8 cellular contexts compared by ENCODE assay signal in genomic region chr15:49046113-49046883, GRCh38. TPM values are rescaled to one million over a fixed set of nuclear protein-coding genes. Genes with fewer than 3 reads are reported as not detected.
A peak's percentile ranks its signal among the peaks of the same experiment; 100 is the strongest.
DNase-seq lines count a peak whose midpoint lies in the region; ATAC-seq and TF ChIP-seq lines count a peak whose summit lies in the region.

SECISBP2L (minus strand) TSS chr15:49046446; CDS start chr15:49046299, 147 bp downstream.

- H3K36me3 ChIP-seq in SU-DHL-6 (ENCODE audit: low read length) (no peaks in the 10 kb centered on the region), parathyroid adenoma (ENCODE audit: control insufficient read depth, insufficient read depth, low read length) (no peaks in the 10 kb centered on the region), tibial nerve (peaks cover 0 to 4% (median 0%) of the 10 kb centered on the region in 3 donors)

- H3K9me3 ChIP-seq in SU-DHL-6 (ENCODE audit: insufficient read depth, low read length) (no peaks in the 10 kb centered on the region), parathyroid adenoma (ENCODE audit: control insufficient read depth, low read length) (no peaks in the 10 kb centered on the region), tibial nerve (no peaks in the 10 kb centered on the region)

- H3K4me1 ChIP-seq in parathyroid adenoma (peaks cover 3% of the 10 kb centered on the region), tibial nerve (peaks cover 0 to 41% (median 16%) of the 10 kb centered on the region in 4 donors)

- peak within 1 kb of the TSS; percentile 71 for H2AFZ ChIP-seq in SU-DHL-6 (ENCODE audit: low read depth, low read length, severe bottlenecking)
- H2AFZ ChIP-seq in parathyroid adenoma, result peak within 1 kb of the TSS; percentile 93

- intact Hi-C loops in Right ventricle myocardium superior (cut with DNase I), result no loop called here

- H3K4me3 ChIP-seq in SU-DHL-6 (ENCODE audit: insufficient read depth, low read length, poor library complexity, severe bottlenecking) (peak within 1 kb of the TSS; percentile 86), parathyroid adenoma (ENCODE audit: low read depth, low read length) (peak within 1 kb of the TSS; percentile 96), tibial nerve (peak within 1 kb of the TSS; percentile 70 to 97 (median 87))

- H3K27ac ChIP-seq in SU-DHL-6 (ENCODE audit: low read depth, low read length), result no peak within 1 kb of the TSS
- H3K27ac ChIP-seq in parathyroid adenoma, result peak within 1 kb of the TSS; percentile 82
- peak within 1 kb of the TSS; percentile 84 to 95 (median 94) for H3K27ac ChIP-seq in tibial nerve

- H3F3A ChIP-seq in SU-DHL-6 (ENCODE audit: insufficient read depth), result peaks cover 16% of the 10 kb centered on the region

- peak within 1 kb of the TSS; percentile 72 for H3K9ac ChIP-seq in SU-DHL-6 (ENCODE audit: low read length)
- peak within 1 kb of the TSS; percentile 84 for H3K9ac ChIP-seq in parathyroid adenoma

- TF ChIP-seq POLR2A in tibial nerve (IDR thresholded peaks at IDR 0.05), result peak; percentile 82 to 83

- peak; percentile 98 for ATAC-seq in HG02642 (IDR thresholded peaks at IDR 0.05; ENCODE audit: poor library complexity, unreplicated experiment)
- peak; percentile 98 for ATAC-seq in Right ventricle myocardium superior (ENCODE audit: poor library complexity)

- TF ChIP-seq CTCF in GM12872 (IDR thresholded peaks at IDR 0.05; ENCODE audit: insufficient read depth, low read depth, low read length) (peak; percentile 68), SU-DHL-6 (IDR thresholded peaks at IDR 0.05; ENCODE audit: insufficient read depth, low read length, poor library complexity, severe bottlenecking) (no peak), parathyroid adenoma (IDR thresholded peaks at IDR 0.05) (peak; percentile 46), tibial nerve (IDR thresholded peaks at IDR 0.05) (peak in 4 of 5 experiments; percentile 16 to 37 (median 22))

- H3K27me3 ChIP-seq in SU-DHL-6 (ENCODE audit: low read length) (no peaks in the 10 kb centered on the region), parathyroid adenoma (ENCODE audit: control insufficient read depth, insufficient read depth, low read length) (no peaks in the 10 kb centered on the region), tibial nerve (no peaks in the 10 kb centered on the region)

- H3K79me2 ChIP-seq in SU-DHL-6 (ENCODE audit: insufficient read depth, low read length) (no peaks in the 10 kb centered on the region), parathyroid adenoma (peaks cover 20% of the 10 kb centered on the region)

- peak within 1 kb of the TSS; percentile 75 for H3K4me2 ChIP-seq in SU-DHL-6 (ENCODE audit: low read depth, low read length, poor library complexity, severe bottlenecking)
- H3K4me2 ChIP-seq in parathyroid adenoma (ENCODE audit: low read length), result peak within 1 kb of the TSS; percentile 79

- WGBS in tibial nerve, 2 donors, result 1 to 2% methylated on average over 49 to 53 of the region's 53 CpGs

- no peaks in the 10 kb centered on the region for H3K9me2 ChIP-seq in SU-DHL-6 (replicated peaks; ENCODE audit: insufficient read depth, low read length)

- TF ChIP-seq EP300 in tibial nerve (IDR thresholded peaks at IDR 0.05), result peak; percentile 47 to 99

- peaks cover 6% of the 10 kb centered on the region; the same call in 1 of the 2 replicates for H4K20me1 ChIP-seq in SU-DHL-6 (ENCODE audit: low read depth, low read length)

- DNase-seq in NCI-H1105 (lab: John Stamatoyannopoulos, UW), result peak; percentile 86
- DNase-seq in activated naive CD8-positive, alpha-beta T cell treated with anti-CD3 and anti-CD28 coated beads, Interleukin-2, amount 50 U/mL, for 16 hours (ENCODE audit: low read depth, low spot score), result peak; percentile 80
- peak; percentile 96 for DNase-seq in Right ventricle myocardium superior
- DNase-seq in tibial nerve (ENCODE audit: low spot score in 2 of 2), result peak; percentile 85 to 94

RNA-seq across cellular contexts. Expression of gene SECISBP2L, which starts in this region (rescaled TPM):
- total RNA-seq in Right ventricle myocardium superior (34.2 TPM), tibial nerve (100 to 1,000 TPM; 178 to 324 (median 283) TPM)
